In genomic region chr16:2705351-2705750, GRCh38 we compare ENCODE assay signal across 32 cellular contexts. TPM values are rescaled to one million over a fixed set of nuclear protein-coding genes. Genes with fewer than 3 reads are reported as not detected.
DNase-seq lines count a peak whose midpoint lies in the region; ATAC-seq and TF ChIP-seq lines count a peak whose summit lies in the region.
"Had no signal": no experiment of that assay in that cellular context is flagged by ENCODE, and none has a peak within 500 bp of the region (broad histone marks: within the 10 kb centered on the region; RNA-seq: fewer than 3 reads in every experiment).

No MANE protein-coding gene starts in this region.

- peaks cover 39% of the 10 kb centered on the region for H3K79me2 ChIP-seq in osteoblast (ENCODE audit: insufficient read depth, low read length)

- POLR2A ChIA-PET in activated CD4-positive, alpha-beta memory T cell treated with anti-CD3 and anti-CD28 coated beads for 36 hours (lab: Charles Lee): no interaction called here

- H3K9me3 ChIP-seq in right cardiac atrium (ENCODE audit: control insufficient read depth, low read length) (no peaks in the 10 kb centered on the region), BLaER1 (no peaks in the 10 kb centered on the region), osteoblast (ENCODE audit: low read depth, low read length) (no peaks in the 10 kb centered on the region)
- H3K9me3 ChIP-seq: A549; BE2C; BLaER1 treated with 17β-estradiol and CSF1 and Interleukin-3, amounts not matched to agents 10 nM and 100 nM; Caco-2 had no signal

- H3K4me3 Mint-ChIP-seq in activated CD4-positive, alpha-beta memory T cell treated with anti-CD3 and anti-CD28 coated beads for 36 hours: no peak overlapping the region
- H3K4me3 Mint-ChIP-seq: B cell; CD14-positive monocyte; CD4-positive, alpha-beta memory T cell; CD4-positive, alpha-beta T cell; CD4-positive, CD25-positive, alpha-beta regulatory T cell; CD8-positive, alpha-beta memory T cell; CD8-positive, alpha-beta T cell had no signal

- no peak overlapping the region for H3K27ac Mint-ChIP-seq in activated CD4-positive, alpha-beta memory T cell treated with anti-CD3 and anti-CD28 coated beads for 36 hours
- H3K27ac Mint-ChIP-seq: B cell; CD14-positive monocyte; CD4-positive, alpha-beta memory T cell; CD4-positive, alpha-beta T cell; CD4-positive, CD25-positive, alpha-beta regulatory T cell; CD8-positive, alpha-beta memory T cell; CD8-positive, alpha-beta T cell had no signal

- intact Hi-C loops in right cardiac atrium (cut with DNase I): no loop called here
- intact Hi-C loops in left ventricle myocardium superior (cut with micrococcal nuclease): no loop called here
- intact Hi-C loops in activated CD4-positive, alpha-beta memory T cell treated with anti-CD3 and anti-CD28 coated beads for 36 hours (cut with micrococcal nuclease): no loop called here

- H3K9me3 Mint-ChIP-seq in activated CD4-positive, alpha-beta memory T cell treated with anti-CD3 and anti-CD28 coated beads for 36 hours: no peaks in the 10 kb centered on the region
- H3K9me3 Mint-ChIP-seq: CD14-positive monocyte; CD4-positive, alpha-beta memory T cell; CD4-positive, alpha-beta T cell; CD4-positive, CD25-positive, alpha-beta regulatory T cell; CD8-positive, alpha-beta memory T cell; CD8-positive, alpha-beta T cell had no signal

- no peak for TF ChIP-seq CTCF in osteoblast (IDR thresholded peaks at IDR 0.05; ENCODE audit: extremely low read depth, low read depth, low read length)

- no peak overlapping the region for H3K27ac ChIP-seq in right cardiac atrium (ENCODE audit: low read length)
- H3K27ac ChIP-seq in BLaER1: no peak overlapping the region
- no peak overlapping the region for H3K27ac ChIP-seq in osteoblast (ENCODE audit: low read depth, low read length)
- H3K27ac ChIP-seq: 22Rv1; A549; BLaER1 treated with 17β-estradiol and CSF1 and Interleukin-3, amounts not matched to agents 10 nM and 100 nM had no signal

- WGBS in right cardiac atrium: 88% methylated on average over 10 of the region's 10 CpGs

- H4K20me1 ChIP-seq in BLaER1 (peaks cover 99% of the 10 kb centered on the region), osteoblast (ENCODE audit: insufficient read depth, low read length) (peaks cover 22% of the 10 kb centered on the region)

- H3K9ac ChIP-seq in BLaER1: no peak overlapping the region

- H3K4me1 ChIP-seq in right cardiac atrium (ENCODE audit: control insufficient read depth, insufficient read depth, low read length) (no peaks in the 10 kb centered on the region), BLaER1 (peaks cover 83% of the 10 kb centered on the region), osteoblast (ENCODE audit: insufficient read depth, low read length) (no peaks in the 10 kb centered on the region)
- H3K4me1 ChIP-seq: A549, BE2C, Caco-2 had no signal

- peaks cover 73% of the 10 kb centered on the region for H3K36me3 ChIP-seq in BLaER1
- H3K36me3 ChIP-seq in osteoblast (ENCODE audit: insufficient read depth, low read length): peaks cover 39% of the 10 kb centered on the region

- H3K36me3 Mint-ChIP-seq in activated CD4-positive, alpha-beta memory T cell treated with anti-CD3 and anti-CD28 coated beads for 36 hours: peaks cover 14% of the 10 kb centered on the region

- H3K4me3 ChIP-seq in right cardiac atrium (ENCODE audit: low read length) (no peak overlapping the region), BLaER1 (no peak overlapping the region), osteoblast (ENCODE audit: insufficient read depth, low read length) (no peak overlapping the region)
- H3K4me3 ChIP-seq: A549; BLaER1 treated with 17β-estradiol and CSF1 and Interleukin-3, amounts not matched to agents 10 nM and 100 nM had no signal

- no peaks in the 10 kb centered on the region for H3K27me3 Mint-ChIP-seq in activated CD4-positive, alpha-beta memory T cell treated with anti-CD3 and anti-CD28 coated beads for 36 hours
- H3K27me3 Mint-ChIP-seq: B cell; CD4-positive, alpha-beta memory T cell; CD4-positive, alpha-beta T cell; CD4-positive, CD25-positive, alpha-beta regulatory T cell; CD8-positive, alpha-beta memory T cell had no signal

- CTCF ChIA-PET in activated CD4-positive, alpha-beta memory T cell treated with anti-CD3 and anti-CD28 coated beads for 36 hours (lab: Charles Lee): no interaction called here

- H2AFZ ChIP-seq in osteoblast (ENCODE audit: low read length): no peak overlapping the region

- ATAC-seq in right cardiac atrium (no peak), left ventricle myocardium superior (no peak)
- ATAC-seq: A549; CD8-positive, alpha-beta T cell had no signal

- peak overlapping the region; percentile 97; the same call in 1 of the 2 replicates for H3K4me2 ChIP-seq in BLaER1
- H3K4me2 ChIP-seq in osteoblast (ENCODE audit: insufficient read depth, low read length): no peak overlapping the region
- H3K4me2 ChIP-seq: A549 had no signal

- H3K27me3 ChIP-seq in right cardiac atrium (ENCODE audit: control insufficient read depth, insufficient read depth) (no peaks in the 10 kb centered on the region), BLaER1 (no peaks in the 10 kb centered on the region), osteoblast (ENCODE audit: insufficient read depth, low read length) (no peaks in the 10 kb centered on the region)
- H3K27me3 ChIP-seq: BE2C had no signal

- no peaks in the 10 kb centered on the region for H3K4me1 Mint-ChIP-seq in activated CD4-positive, alpha-beta memory T cell treated with anti-CD3 and anti-CD28 coated beads for 36 hours (ENCODE audit: low read depth)
- H3K4me1 Mint-ChIP-seq: B cell; CD14-positive monocyte; CD4-positive, alpha-beta memory T cell; CD8-positive, alpha-beta memory T cell had no signal

- DNase-seq in right cardiac atrium (peak in 2 of 3 donors; percentile 38 to 44), left ventricle myocardium superior (no peak), osteoblast (ENCODE audit: insufficient read length, low spot score, missing footprints) (peak; percentile 71)
- no peak for DNase-seq in activated CD4-positive, alpha-beta T cell treated with anti-CD3 and anti-CD28 coated beads for 1 hour
- no peak for DNase-seq in activated CD4-positive, alpha-beta memory T cell treated with anti-CD3 and anti-CD28 coated beads for 36 hours
- DNase-seq: 8988T; ACHN; AML-193; BE2C; C1 segment of cervical spinal cord; Caco-2; Calu3; CD4-positive, alpha-beta memory T cell; CD4-positive, alpha-beta T cell; CD4-positive, CD25-positive, alpha-beta regulatory T cell; CD8-positive, alpha-beta memory T cell; COR-L47; DMS 273 treated with DMSO at 0.1 percent for 48 hours; DMS153; DMS53; DMS79; DMS79 treated with DMSO at 0.1 percent for 48 hours; DND-41; EL had no signal

RNA-seq across cellular contexts. Expression of gene PRSS27, which starts 14.7 kb away (rescaled TPM):
- total RNA-seq in right cardiac atrium (under 1 TPM; 0.32 to 0.64 (median 0.37) TPM), left ventricle myocardium superior (0.12 TPM), osteoblast (1.5 and 2.5 TPM in 2 replicates)
- polyA plus RNA-seq in right cardiac atrium: 0.25 TPM
- total RNA-seq in activated CD4-positive, alpha-beta memory T cell treated with anti-CD3 and anti-CD28 coated beads for 36 hours: 1 to 10 TPM; 1.6 to 2.4 TPM
- total RNA-seq: Daoy had no signal
- polyA plus RNA-seq: CD14-positive monocyte; CD4-positive, alpha-beta memory T cell; CD8-positive, alpha-beta memory T cell had no signal

RNA-seq across cellular contexts. Expression of gene KCTD5, which starts 23.0 kb away (rescaled TPM):
- 10 to 100 TPM; 10.6 to 13.7 (median 12.0) TPM for total RNA-seq in right cardiac atrium
- 11.1 TPM for polyA plus RNA-seq in right cardiac atrium
- 10.4 TPM for total RNA-seq in left ventricle myocardium superior
- total RNA-seq in osteoblast: 19.2 and 21.7 TPM in 2 replicates
- total RNA-seq in activated CD4-positive, alpha-beta memory T cell treated with anti-CD3 and anti-CD28 coated beads for 36 hours: 10 to 100 TPM; 61.8 to 62.7 TPM

RNA-seq across cellular contexts. Expression of gene SRRM2, which starts 47.1 kb away (rescaled TPM):
- total RNA-seq in right cardiac atrium (100 to 1,000 TPM; 299 to 352 (median 320) TPM), left ventricle myocardium superior (292 TPM), osteoblast (56.8 and 62.2 TPM in 2 replicates)
- polyA plus RNA-seq in right cardiac atrium: 402 TPM
- total RNA-seq in activated CD4-positive, alpha-beta memory T cell treated with anti-CD3 and anti-CD28 coated beads for 36 hours: 100 to 1,000 TPM; 483 to 526 TPM

Comparison
In these comparisons a context has a peak if more than half of its experiments do, and no peak if none do; other contexts are left out.
1. DNase-seq: peak in right cardiac atrium (2 of 3) and osteoblast (single experiment); none in left ventricle myocardium superior (single experiment), activated CD4-positive, alpha-beta T cell treated with anti-CD3 and anti-CD28 coated beads for 1 hour (single experiment) and activated CD4-positive, alpha-beta memory T cell treated with anti-CD3 and anti-CD28 coated beads for 36 hours (single experiment).